In genomic region chr12:123269395-123269892, GRCh38 we compare ENCODE assay signal across 8 cellular contexts. TPM values are rescaled to one million over a fixed set of nuclear protein-coding genes. Genes with fewer than 3 reads are reported as not detected.
DNase-seq lines count a peak whose midpoint lies in the region; ATAC-seq and TF ChIP-seq lines count a peak whose summit lies in the region.

No MANE protein-coding gene starts in this region.

- no peak for TF ChIP-seq EP300 in upper lobe of left lung (IDR thresholded peaks at IDR 0.05)

- H3K4me1 ChIP-seq in naive thymus-derived CD4-positive, alpha-beta T cell (ENCODE audit: control insufficient read depth in 2 of 2, insufficient read depth in 2 of 2, low read length in 2 of 2) = peaks cover 12 to 18% of the 10 kb centered on the region in 2 donors
- peaks cover 33 to 42% (median 36%) of the 10 kb centered on the region in 4 donors for H3K4me1 ChIP-seq in upper lobe of left lung

- peaks cover 7 to 30% (median 20%) of the 10 kb centered on the region in 7 donors for H3K4me1 Mint-ChIP-seq in naive thymus-derived CD4-positive, alpha-beta T cell

- 0 to 6% methylated on average over 7 to 30 of the region's 32 CpGs for WGBS in upper lobe of left lung, 2 donors

- H3K9me3 ChIP-seq in naive thymus-derived CD4-positive, alpha-beta T cell (ENCODE audit: control insufficient read depth in 2 of 3, low read length in 3 of 3) = no peaks in the 10 kb centered on the region
- H3K9me3 ChIP-seq in upper lobe of left lung = no peaks in the 10 kb centered on the region

- H3K9me3 Mint-ChIP-seq in naive thymus-derived CD4-positive, alpha-beta T cell = no peaks in the 10 kb centered on the region

- no peaks in the 10 kb centered on the region for H3K27me3 ChIP-seq in naive thymus-derived CD4-positive, alpha-beta T cell (ENCODE audit: control insufficient read depth in 2 of 2, insufficient read depth in 2 of 2, low read length in 2 of 2)
- H3K27me3 ChIP-seq in upper lobe of left lung = no peaks in the 10 kb centered on the region

- H3K4me3 Mint-ChIP-seq in naive thymus-derived CD4-positive, alpha-beta T cell = peak overlapping the region; percentile 78 to 91 (median 82)

- peaks cover 0 to 2% (median 0%) of the 10 kb centered on the region in 5 donors for H3K36me3 Mint-ChIP-seq in naive thymus-derived CD4-positive, alpha-beta T cell

- CTCF ChIA-PET in naive thymus-derived CD4-positive, alpha-beta T cell (lab: Charles Lee) = interaction anchor here (1.5 kb wide), 1 partner anchor 313 kb away, joined by 8 read pairs; no protein-coding TSS in a partner anchor

- peak overlapping the region in 8 of 9 donors; percentile 25 to 83 (median 70) for H3K27ac Mint-ChIP-seq in naive thymus-derived CD4-positive, alpha-beta T cell

- TF ChIP-seq CTCF in foreskin fibroblast (IDR thresholded peaks at IDR 0.05; ENCODE audit: low read depth, low read length) (no peak), upper lobe of left lung (IDR thresholded peaks at IDR 0.05) (peak in 2 of 6 experiments; percentile 18 to 20)

- H3K4me3 ChIP-seq in foreskin fibroblast (ENCODE audit: low read depth in 1 of 2, low read length in 2 of 2) (peak overlapping the region; percentile 77 to 88), upper lobe of left lung (peak overlapping the region; percentile 58 to 94 (median 90))
- H3K4me3 ChIP-seq in naive thymus-derived CD4-positive, alpha-beta T cell (ENCODE audit: low read length) = peak overlapping the region; percentile 59

- intact Hi-C loops in naive thymus-derived CD4-positive, alpha-beta T cell (cut with micrococcal nuclease) = no loop called here

- H3K36me3 ChIP-seq in naive thymus-derived CD4-positive, alpha-beta T cell (ENCODE audit: control insufficient read depth in 2 of 3, insufficient read depth in 3 of 3, low read length in 3 of 3) = no peaks in the 10 kb centered on the region
- H3K36me3 ChIP-seq in upper lobe of left lung = peaks cover 0 to 23% (median 14%) of the 10 kb centered on the region in 4 donors

- POLR2A ChIA-PET in naive thymus-derived CD4-positive, alpha-beta T cell (lab: Charles Lee) = interaction anchor here (0.8 to 2.0 kb wide), 6 partner anchors 9 to 332 kb away, joined by 3 to 8 read pairs (median 4); partner anchors contain the start of genes DDX55 and TMED2

- DNase-seq in GM03348 (ENCODE audit: low spot score) = peak; percentile 84
- peak; percentile 79 for DNase-seq in NCI-H2107 treated with DMSO at 0.1 percent for 48 hours (lab: John Stamatoyannopoulos, UW; ENCODE audit: unreplicated experiment)
- DNase-seq in activated naive CD4-positive, alpha-beta T cell treated with anti-CD3 and anti-CD28 coated beads, Interleukin-2, amount 50 U/mL, for 16 hours = peak; percentile 42
- peak; percentile 60 to 82 for DNase-seq in foreskin fibroblast
- peak in 7 of 9 donors; percentile 18 to 49 (median 33) for DNase-seq in naive thymus-derived CD4-positive, alpha-beta T cell
- DNase-seq in upper lobe of left lung = peak; percentile 58 to 90
- DNase-seq in T1000 (lab: John Stamatoyannopoulos, UW) = no peak

- no peaks in the 10 kb centered on the region for H3K27me3 Mint-ChIP-seq in naive thymus-derived CD4-positive, alpha-beta T cell

- no peak overlapping the region for H3K27ac ChIP-seq in naive thymus-derived CD4-positive, alpha-beta T cell (ENCODE audit: low read depth, low read length)
- H3K27ac ChIP-seq in upper lobe of left lung = peak overlapping the region; percentile 66 to 91 (median 86)

- peak; percentile 24 for ATAC-seq in naive thymus-derived CD4-positive, alpha-beta T cell
- ATAC-seq in upper lobe of left lung (ENCODE audit: low FRiP score in 2 of 2) (peak; percentile 49 to 65), GM19397 (IDR thresholded peaks at IDR 0.05; ENCODE audit: unreplicated experiment) (no peak)

- no peak for TF ChIP-seq POLR2A in upper lobe of left lung (IDR thresholded peaks at IDR 0.05)

RNA-seq across cellular contexts. Expression of gene CDK2AP1, which starts 2.2 kb away (rescaled TPM):
- 10 to 100 TPM in 2 of 5 experiments, 1 to 10 TPM in 3; 3.6 to 45.1 (median 5.0) TPM for total RNA-seq in naive thymus-derived CD4-positive, alpha-beta T cell
- 1 to 10 TPM; 1.3 to 3.2 TPM for polyA plus RNA-seq in naive thymus-derived CD4-positive, alpha-beta T cell
- total RNA-seq in upper lobe of left lung = 100 to 1,000 TPM in 1 of 6 donors, 10 to 100 TPM in 5; 29.3 to 122 (median 75.4) TPM

RNA-seq across cellular contexts. Expression of gene MTRFR, which starts 36.2 kb away (rescaled TPM):
- 10 to 100 TPM; 26.8 to 56.9 (median 39.5) TPM for total RNA-seq in naive thymus-derived CD4-positive, alpha-beta T cell
- polyA plus RNA-seq in naive thymus-derived CD4-positive, alpha-beta T cell = 10 to 100 TPM; 42.6 to 60.3 TPM
- total RNA-seq in upper lobe of left lung = 10 to 100 TPM in 4 of 6 donors, 1 to 10 TPM in 2; 9.4 to 27.4 (median 13.6) TPM

RNA-seq across cellular contexts. Expression of gene MPHOSPH9, which starts 36.5 kb away (rescaled TPM):
- 100 to 1,000 TPM in 1 of 5 experiments, 10 to 100 TPM in 4; 71.0 to 102 (median 82.4) TPM for total RNA-seq in naive thymus-derived CD4-positive, alpha-beta T cell
- polyA plus RNA-seq in naive thymus-derived CD4-positive, alpha-beta T cell = 10 to 100 TPM; 34.0 to 59.8 TPM
- total RNA-seq in upper lobe of left lung = 10 to 100 TPM; 12.6 to 82.8 (median 17.6) TPM
